In genomic region chr4:157172011-157172410, GRCh38 we compare ENCODE assay signal across 1 cellular context.
TF ChIP-seq lines count a peak whose summit lies in the region.

No MANE protein-coding gene starts in this region.

TF ChIP-seq in HepG2, 621 proteins besides CTCF, POLR2A, EP300 and RAD21 (continued from another document):
- TF ChIP-seq HBP1 (CRISPR knock-in tag; IDR thresholded peaks at IDR 0.05; ENCODE audit: low read depth) (no peak), FIP1L1 (IDR thresholded peaks at IDR 0.05; ENCODE audit: borderline replicate concordance, insufficient read depth, low read depth, low read length) (no peak), ZNF772 (CRISPR knock-in tag; IDR thresholded peaks at IDR 0.05) (no peak), NRL (CRISPR knock-in tag; IDR thresholded peaks at IDR 0.05; ENCODE audit: borderline replicate concordance) (no peak)
